8 cellular contexts compared by ENCODE assay signal in genomic region chr7:74272305-74273038, GRCh38. TPM values are rescaled to one million over a fixed set of nuclear protein-coding genes. Genes with fewer than 3 reads are reported as not detected.
DNase-seq lines count a peak whose midpoint lies in the region; ATAC-seq and TF ChIP-seq lines count a peak whose summit lies in the region.

No MANE protein-coding gene starts in this region.

- intact Hi-C loops in Right ventricle myocardium superior (cut with DNase I), result no loop called here

- DNase-seq in ELF-1 (ENCODE audit: low read depth, low spot score) (peak; percentile 88), HS-27A (ENCODE audit: low read depth) (peak; percentile 77), Right ventricle myocardium superior (peak; percentile 83), progenitor cell of endocrine pancreas (ENCODE audit: low spot score, unreplicated experiment) (no peak), NCI-H345 treated with DMSO at 0.1 percent for 48 hours (lab: John Stamatoyannopoulos, UW; ENCODE audit: unreplicated experiment) (no peak), NCI-H524 (lab: John Stamatoyannopoulos, UW) (no peak)
- peak; percentile 38 to 53 for DNase-seq in activated CD4-positive, alpha-beta T cell treated with anti-CD3 and anti-CD28 coated beads, Interleukin-2, amount 50 U/mL, for 48 hours

- peak overlapping the region; percentile 56 for H3K27ac Mint-ChIP-seq in progenitor cell of endocrine pancreas

- no peaks in the 10 kb centered on the region for H3K9me3 Mint-ChIP-seq in progenitor cell of endocrine pancreas (ENCODE audit: low read depth)

- no peak for TF ChIP-seq CTCF in progenitor cell of endocrine pancreas (IDR thresholded peaks at IDR 0.05; ENCODE audit: unreplicated experiment)

- no peaks in the 10 kb centered on the region for H3K36me3 Mint-ChIP-seq in progenitor cell of endocrine pancreas (ENCODE audit: insufficient read depth)

- H3K4me3 Mint-ChIP-seq in progenitor cell of endocrine pancreas (ENCODE audit: low read depth), result no peak overlapping the region

- peaks cover 3% of the 10 kb centered on the region for H3K27me3 Mint-ChIP-seq in progenitor cell of endocrine pancreas

- H3K4me1 Mint-ChIP-seq in progenitor cell of endocrine pancreas (ENCODE audit: low read depth), result no peaks in the 10 kb centered on the region

- ATAC-seq in GM21447 (IDR thresholded peaks at IDR 0.05; ENCODE audit: unreplicated experiment) (peak; percentile 75), Right ventricle myocardium superior (ENCODE audit: poor library complexity) (peak; percentile 83)

RNA-seq across cellular contexts. Expression of gene CLIP2, which starts 16.7 kb away (rescaled TPM):
- total RNA-seq in Right ventricle myocardium superior (6.6 TPM), progenitor cell of endocrine pancreas (39.9 and 42.0 TPM in 2 replicates)

RNA-seq across cellular contexts. Expression of gene RFC2, which starts 18.3 kb away (rescaled TPM):
- total RNA-seq in Right ventricle myocardium superior (9.4 TPM), progenitor cell of endocrine pancreas (37.0 and 42.1 TPM in 2 replicates)

Comparison
In these comparisons a context has a peak if more than half of its experiments do, and no peak if none do; other contexts are left out.
1. DNase-seq: peak in ELF-1 (single experiment), HS-27A (single experiment), activated CD4-positive, alpha-beta T cell treated with anti-CD3 and anti-CD28 coated beads, Interleukin-2, amount 50 U/mL, for 48 hours (2 of 2) and Right ventricle myocardium superior (single experiment); none in progenitor cell of endocrine pancreas (single experiment), NCI-H345 treated with DMSO at 0.1 percent for 48 hours (single experiment) and NCI-H524 (0 of 2).